Comparison of ENCODE assay signal across 11 cellular contexts in genomic region chr12:77943466-77943865, GRCh38.
DNase-seq lines count a peak whose midpoint lies in the region; ATAC-seq, FAIRE-seq and TF ChIP-seq lines count a peak whose summit lies in the region.
"Had no signal": no experiment of that assay in that cellular context is flagged by ENCODE, and none has a peak within 500 bp of the region (broad histone marks: within the 10 kb centered on the region; RNA-seq: fewer than 3 reads in every experiment).

No MANE protein-coding gene starts in this region.

- TF ChIP-seq RAD21 in H1 (IDR thresholded peaks at IDR 0.05 in 1 of 2, conservative IDR thresholded peaks at IDR 0.05 in 1 of 2; ENCODE audit: low read depth in 2 of 2, low read length in 2 of 2): no peak

- H3K27ac Mint-ChIP-seq in nephron: no peak overlapping the region
- H3K27ac Mint-ChIP-seq in CD8-positive, alpha-beta T cell: no peak overlapping the region

- no peak overlapping the region for H3K27ac ChIP-seq in H1 (ENCODE audit: low read depth, low read length)
- H3K27ac ChIP-seq in CD8-positive, alpha-beta T cell (ENCODE audit: low read depth, low read length): no peak overlapping the region

- no peak overlapping the region for H3K14ac ChIP-seq in H1 (ENCODE audit: insufficient read length)

- H2BK5ac ChIP-seq in H1 (ENCODE audit: low read depth, low read length): no peak overlapping the region

- H3K18ac ChIP-seq in H1 (ENCODE audit: extremely low read depth, low read length): no peak overlapping the region

- peak overlapping the region in 2 of 3 experiments; percentile 2 to 54 for H3K4me3 Mint-ChIP-seq in nephron
- no peak overlapping the region for H3K4me3 Mint-ChIP-seq in CD8-positive, alpha-beta T cell

- no peak overlapping the region for H2AK5ac ChIP-seq in H1 (ENCODE audit: low read depth, low read length)

- H4K91ac ChIP-seq in H1 (replicated peaks; ENCODE audit: insufficient read length, low read length): no peak overlapping the region

- intact Hi-C loops in CD8-positive, alpha-beta T cell (cut with DNase I, micrococcal nuclease): no loop called here

- POLR2A ChIA-PET in H1 (lab: Charles Lee; ENCODE audit: partially characterized antibody): no interaction called here
- POLR2A ChIA-PET in CD8-positive, alpha-beta T cell (lab: Charles Lee): no interaction called here

- H3K36me3 Mint-ChIP-seq in nephron (ENCODE audit: low read depth): peaks cover 17% of the 10 kb centered on the region
- H3K36me3 Mint-ChIP-seq in CD8-positive, alpha-beta T cell: no peaks in the 10 kb centered on the region

- H3K27me3 Mint-ChIP-seq in nephron (ENCODE audit: low read depth): no peaks in the 10 kb centered on the region
- H3K27me3 Mint-ChIP-seq in CD8-positive, alpha-beta T cell (ENCODE audit: low read depth): no peaks in the 10 kb centered on the region

- H3K4me1 Mint-ChIP-seq in nephron: peaks cover 48% of the 10 kb centered on the region
- no peaks in the 10 kb centered on the region for H3K4me1 Mint-ChIP-seq in CD8-positive, alpha-beta T cell (ENCODE audit: low read depth)

- TF ChIP-seq CTCF in NB4 (IDR thresholded peaks at IDR 0.05; ENCODE audit: low read depth, low read length) (no peak), H1 (IDR thresholded peaks at IDR 0.05; ENCODE audit: control extremely low read depth in 1 of 3, insufficient read depth in 1 of 3, low read depth in 1 of 3, low read length in 3 of 3) (no peak), nephron (IDR thresholded peaks at IDR 0.05; ENCODE audit: unreplicated experiment in 3 of 3) (no peak)
- TF ChIP-seq CTCF in CD8-positive, alpha-beta T cell (IDR thresholded peaks at IDR 0.05): no peak

- no peak overlapping the region for H4K8ac ChIP-seq in H1 (ENCODE audit: extremely low read depth, insufficient read depth, low read length)

- H3K79me2 ChIP-seq in H1 (ENCODE audit: control insufficient read depth in 1 of 2, insufficient read depth in 2 of 2, low read length in 2 of 2): no peaks in the 10 kb centered on the region

- H2BK20ac ChIP-seq in H1 (ENCODE audit: low read length): no peak overlapping the region

- H2BK120ac ChIP-seq in H1 (replicated peaks; ENCODE audit: low read depth, low read length): no peak overlapping the region

- CTCF ChIA-PET in H1 (lab: Charles Lee; ENCODE audit: partially characterized antibody): interaction anchor here (1.0 to 1.1 kb wide), 2 partner anchors 10 to 18 kb away, joined by 3 to 4 read pairs; no protein-coding TSS in a partner anchor
- CTCF ChIA-PET in CD8-positive, alpha-beta T cell (lab: Charles Lee): no interaction called here

- H4K20me1 ChIP-seq in H1 (replicated peaks in 1 of 2; ENCODE audit: control insufficient read depth in 1 of 2, insufficient read depth in 2 of 2, low read length in 2 of 2): no peaks in the 10 kb centered on the region

- TF ChIP-seq POLR2A in NB4 (IDR thresholded peaks at IDR 0.05; ENCODE audit: extremely low read depth, insufficient read length) (no peak), H1 (IDR thresholded peaks at IDR 0.05; ENCODE audit: control extremely low read depth in 1 of 2, low read depth in 2 of 2, low read length in 2 of 2) (no peak)

- 0 out of 7 replicates have a peak, but pooled peaks cover 0 to 2% (median 0%) of the 10 kb centered on the region in 4 experiments for H3K4me1 ChIP-seq in H1 (replicated peaks in 1 of 4; ENCODE audit: control insufficient read depth in 3 of 4, insufficient read depth in 4 of 4, low read length in 3 of 4)
- H3K4me1 ChIP-seq in CD8-positive, alpha-beta T cell (ENCODE audit: insufficient read depth, low read length): no peaks in the 10 kb centered on the region

- no peaks in the 10 kb centered on the region for H3K27me3 ChIP-seq in H1 (replicated peaks in 1 of 4; ENCODE audit: control insufficient read depth in 3 of 4, extremely low read depth in 1 of 4, insufficient read depth in 3 of 4, low read length in 3 of 4)
- no peaks in the 10 kb centered on the region for H3K27me3 ChIP-seq in CD8-positive, alpha-beta T cell (ENCODE audit: insufficient read depth, low read length)
- H3K27me3 ChIP-seq: heart left ventricle had no signal

- H3K79me1 ChIP-seq in H1 (ENCODE audit: low read depth, low read length): no peaks in the 10 kb centered on the region

- H3K36me3 ChIP-seq in H1 (ENCODE audit: control insufficient read depth in 2 of 4, insufficient read depth in 4 of 4, low read length in 3 of 4): no peaks in the 10 kb centered on the region
- no peaks in the 10 kb centered on the region for H3K36me3 ChIP-seq in CD8-positive, alpha-beta T cell (ENCODE audit: insufficient read depth, low read length)
- H3K36me3 ChIP-seq: HAP-1, heart left ventricle had no signal

- no peak overlapping the region for H3K9ac ChIP-seq in H1 (replicated peaks in 1 of 4; ENCODE audit: extremely low read depth in 1 of 4, low read depth in 3 of 4, low read length in 3 of 4)

- DNase-seq in EH (ENCODE audit: low read depth): peak; percentile 80
- DNase-seq in NB4 (ENCODE audit: low read depth): peak; percentile 48
- DNase-seq in H1 (ENCODE audit: low read depth in 1 of 2, low spot score in 2 of 2): no peak
- no peak for DNase-seq in frontal cortex (ENCODE audit: low spot score in 2 of 2)
- DNase-seq in CD8-positive, alpha-beta T cell: no peak
- DNase-seq in NCI-H526 treated with DMSO at 0.1 percent for 48 hours (lab: John Stamatoyannopoulos, UW): no peak
- DNase-seq: heart left ventricle, NCI-H187 treated with DMSO at 0.1 percent for 48 hours had no signal

- FAIRE-seq in H1 (lab: Jason Lieb, UNC): no peak
- FAIRE-seq in frontal cortex (lab: Jason Lieb, UNC): no peak

- H3K4ac ChIP-seq in H1 (replicated peaks; ENCODE audit: insufficient read length, low read depth, low read length): no peak overlapping the region

- no peak overlapping the region for H2BK15ac ChIP-seq in H1 (ENCODE audit: low read length)

- WGBS in H1 (ENCODE audit: extremely low coverage in 1 of 2, insufficient coverage in 1 of 2, insufficient read length in 1 of 2, insufficient replicate concordance in 2 of 2, low coverage in 1 of 2, low lambda C conversion rate in 2 of 2, missing lambda C conversion rate in 1 of 2), 2 experiments: 75% methylated on average over 1 of the region's 1 CpG; no CpG with 5 or more reads in 1 of the 2 experiments

- no peak overlapping the region for H3K23ac ChIP-seq in H1 (ENCODE audit: insufficient read length)

- no peak overlapping the region for H2AFZ ChIP-seq in H1 (ENCODE audit: low read length)

- peaks cover 7% of the 10 kb centered on the region for H3K9me3 Mint-ChIP-seq in nephron
- no peaks in the 10 kb centered on the region for H3K9me3 Mint-ChIP-seq in CD8-positive, alpha-beta T cell

- no peaks in the 10 kb centered on the region for H3K9me3 ChIP-seq in H1 (ENCODE audit: insufficient read depth in 2 of 2, low read depth in 1 of 2, low read length in 1 of 2)
- H3K9me3 ChIP-seq in CD8-positive, alpha-beta T cell (ENCODE audit: low read length): no peaks in the 10 kb centered on the region
- H3K9me3 ChIP-seq: HAP-1 had no signal

- no peak overlapping the region for H2BK12ac ChIP-seq in H1 (ENCODE audit: low read depth, low read length)

- no peak overlapping the region for H3K56ac ChIP-seq in H1 (replicated peaks; ENCODE audit: insufficient read length, low read depth, low read length)

- no peaks in the 10 kb centered on the region for H3K23me2 ChIP-seq in H1 (ENCODE audit: low read depth, low read length)

- no peak for TF ChIP-seq EP300 in H1 (IDR thresholded peaks at IDR 0.05; ENCODE audit: borderline replicate concordance in 1 of 2, low read depth in 2 of 2, low read length in 2 of 2)

- no peak overlapping the region for H3K4me3 ChIP-seq in NB4 (ENCODE audit: low read depth, low read length)
- no peak overlapping the region for H3K4me3 ChIP-seq in H1 (ENCODE audit: extremely low read depth in 1 of 4, insufficient read depth in 2 of 4, low read depth in 3 of 4, low read length in 4 of 4)
- no peak overlapping the region for H3K4me3 ChIP-seq in CD8-positive, alpha-beta T cell (ENCODE audit: low read depth, low read length)
- H3K4me3 ChIP-seq: HAP-1, heart left ventricle had no signal

- H3K4me2 ChIP-seq in H1 (ENCODE audit: insufficient read depth in 1 of 2, low read depth in 2 of 2, low read length in 2 of 2): no peak overlapping the region

- no peak overlapping the region for H4K5ac ChIP-seq in H1 (ENCODE audit: insufficient read length, low read depth, low read length)

- ATAC-seq in CD8-positive, alpha-beta T cell: no peak
- ATAC-seq in HG03196 (IDR thresholded peaks at IDR 0.05; ENCODE audit: unreplicated experiment): no peak

TF ChIP-seq in H1, 55 proteins besides CTCF, POLR2A, EP300 and RAD21:
- TF ChIP-seq CEBPB (IDR thresholded peaks at IDR 0.05; ENCODE audit: low read depth, low read length): peak; percentile 72
- no peak for TF ChIP-seq CREB1 (IDR thresholded peaks at IDR 0.05)

Comparison
In these comparisons a context has a peak if more than half of its experiments do, and no peak if none do; other contexts are left out.
1. DNase-seq: peak in EH (single experiment) and NB4 (single experiment); none in H1 (0 of 2), frontal cortex (0 of 2), CD8-positive, alpha-beta T cell (0 of 7) and NCI-H526 treated with DMSO at 0.1 percent for 48 hours (single experiment).